10 cellular contexts compared by ENCODE assay signal in genomic region chr1:156926175-156926574, GRCh38. TPM values are rescaled to one million over a fixed set of nuclear protein-coding genes. Genes with fewer than 3 reads are reported as not detected.
A peak's percentile ranks its signal among the peaks of the same experiment; 100 is the strongest.
DNase-seq lines count a peak whose midpoint lies in the region; ATAC-seq, FAIRE-seq and TF ChIP-seq lines count a peak whose summit lies in the region.
"Had no signal": no experiment of that assay in that cellular context is flagged by ENCODE, and none has a peak within 500 bp of the region (broad histone marks: within the 10 kb centered on the region; RNA-seq: fewer than 3 reads in every experiment).

No MANE protein-coding gene starts in this region.

- peak; percentile 98 for FAIRE-seq in RCC 7860 (lab: Jason Lieb, UNC)

- H3K4me1 Mint-ChIP-seq in stimulated activated naive CD8-positive, alpha-beta T cell treated with anti-CD3 and anti-CD28 coated beads, Interleukin-15, Interleukin-2, amounts not matched to agents 100 ng/mL and 50 ng/mL, for 24 hours (ENCODE audit: low read depth) = peaks cover 34% of the 10 kb centered on the region

- H3K27ac ChIP-seq in cardiac muscle cell (no peak overlapping the region), right atrium auricular region (no peak overlapping the region)
- H3K27ac ChIP-seq: VCaP had no signal

- H3K4me3 ChIP-seq in cardiac muscle cell = no peak overlapping the region
- no peak overlapping the region for H3K4me3 ChIP-seq in right atrium auricular region

- no peak for TF ChIP-seq CTCF in cardiac muscle cell (IDR thresholded peaks at IDR 0.05; ENCODE audit: low read depth, low read length)
- TF ChIP-seq CTCF in right atrium auricular region (IDR thresholded peaks at IDR 0.05) = no peak

- ATAC-seq in HG03135 (IDR thresholded peaks at IDR 0.05; ENCODE audit: unreplicated experiment) (no peak), HG03095 (IDR thresholded peaks at IDR 0.05; ENCODE audit: unreplicated experiment) (no peak)

- no peaks in the 10 kb centered on the region for H3K9me3 ChIP-seq in cardiac muscle cell (ENCODE audit: low read depth)
- H3K9me3 ChIP-seq in right atrium auricular region = no peaks in the 10 kb centered on the region

- no peaks in the 10 kb centered on the region for H3K36me3 ChIP-seq in cardiac muscle cell
- H3K36me3 ChIP-seq in right atrium auricular region = no peaks in the 10 kb centered on the region

- H3K4me3 Mint-ChIP-seq in stimulated activated naive CD8-positive, alpha-beta T cell treated with anti-CD3 and anti-CD28 coated beads, Interleukin-15, Interleukin-2, amounts not matched to agents 100 ng/mL and 50 ng/mL, for 24 hours = peak overlapping the region; percentile 13

- peak overlapping the region; percentile 54 for H3K27ac Mint-ChIP-seq in stimulated activated naive CD8-positive, alpha-beta T cell treated with anti-CD3 and anti-CD28 coated beads, Interleukin-15, Interleukin-2, amounts not matched to agents 100 ng/mL and 50 ng/mL, for 24 hours

- H3K27me3 ChIP-seq in cardiac muscle cell = peaks cover 84% of the 10 kb centered on the region
- H3K27me3 ChIP-seq in right atrium auricular region = peaks cover 20 to 22% of the 10 kb centered on the region in 2 donors

- DNase-seq in cardiac muscle cell (ENCODE audit: low read depth in 1 of 2, low spot score in 1 of 2) (peak; percentile 42 to 55), right atrium auricular region (ENCODE audit: low spot score) (no peak), RCC 7860 (ENCODE audit: low spot score) (peak; percentile 99), fibroblast of gingiva (ENCODE audit: low read depth) (peak; percentile 23), NCI-H146 (lab: John Stamatoyannopoulos, UW) (no peak)

- no peaks in the 10 kb centered on the region for H3K9me3 Mint-ChIP-seq in stimulated activated naive CD8-positive, alpha-beta T cell treated with anti-CD3 and anti-CD28 coated beads, Interleukin-15, Interleukin-2, amounts not matched to agents 100 ng/mL and 50 ng/mL, for 24 hours

- H3K27me3 Mint-ChIP-seq in stimulated activated naive CD8-positive, alpha-beta T cell treated with anti-CD3 and anti-CD28 coated beads, Interleukin-15, Interleukin-2, amounts not matched to agents 100 ng/mL and 50 ng/mL, for 24 hours = peaks cover 88% of the 10 kb centered on the region

- H3K4me1 ChIP-seq in cardiac muscle cell (ENCODE audit: low read depth) (peaks cover 4% of the 10 kb centered on the region), right atrium auricular region (peaks cover 0 to 25% of the 10 kb centered on the region in 2 donors)

- no peaks in the 10 kb centered on the region for H3K36me3 Mint-ChIP-seq in stimulated activated naive CD8-positive, alpha-beta T cell treated with anti-CD3 and anti-CD28 coated beads, Interleukin-15, Interleukin-2, amounts not matched to agents 100 ng/mL and 50 ng/mL, for 24 hours (ENCODE audit: low read depth)

RNA-seq across cellular contexts. Expression of gene LRRC71, which starts 5.7 kb away (rescaled TPM):
- total RNA-seq in cardiac muscle cell (0.11 and 0.45 TPM in 2 replicates), right atrium auricular region (not detected)
- polyA plus RNA-seq in cardiac muscle cell = 0.24 and 0.69 TPM in 2 replicates
- total RNA-seq: mononuclear cell had no signal

RNA-seq across cellular contexts. Expression of gene PEAR1, which starts 32.7 kb away (rescaled TPM):
- 0.14 and 0.57 TPM in 2 replicates for total RNA-seq in cardiac muscle cell
- polyA plus RNA-seq in cardiac muscle cell = 0.59 and 1.1 TPM in 2 replicates
- 10 to 100 TPM in 1 of 2 donors, 1 to 10 TPM in 1; 7.9 to 12.5 TPM for total RNA-seq in right atrium auricular region

Comparison
In these comparisons a context has a peak if more than half of its experiments do, and no peak if none do; other contexts are left out.
1. DNase-seq: peak in cardiac muscle cell (2 of 2), RCC 7860 (single experiment) and fibroblast of gingiva (single experiment); none in right atrium auricular region (single experiment) and NCI-H146 (single experiment).